In the genomic region with DNA sequence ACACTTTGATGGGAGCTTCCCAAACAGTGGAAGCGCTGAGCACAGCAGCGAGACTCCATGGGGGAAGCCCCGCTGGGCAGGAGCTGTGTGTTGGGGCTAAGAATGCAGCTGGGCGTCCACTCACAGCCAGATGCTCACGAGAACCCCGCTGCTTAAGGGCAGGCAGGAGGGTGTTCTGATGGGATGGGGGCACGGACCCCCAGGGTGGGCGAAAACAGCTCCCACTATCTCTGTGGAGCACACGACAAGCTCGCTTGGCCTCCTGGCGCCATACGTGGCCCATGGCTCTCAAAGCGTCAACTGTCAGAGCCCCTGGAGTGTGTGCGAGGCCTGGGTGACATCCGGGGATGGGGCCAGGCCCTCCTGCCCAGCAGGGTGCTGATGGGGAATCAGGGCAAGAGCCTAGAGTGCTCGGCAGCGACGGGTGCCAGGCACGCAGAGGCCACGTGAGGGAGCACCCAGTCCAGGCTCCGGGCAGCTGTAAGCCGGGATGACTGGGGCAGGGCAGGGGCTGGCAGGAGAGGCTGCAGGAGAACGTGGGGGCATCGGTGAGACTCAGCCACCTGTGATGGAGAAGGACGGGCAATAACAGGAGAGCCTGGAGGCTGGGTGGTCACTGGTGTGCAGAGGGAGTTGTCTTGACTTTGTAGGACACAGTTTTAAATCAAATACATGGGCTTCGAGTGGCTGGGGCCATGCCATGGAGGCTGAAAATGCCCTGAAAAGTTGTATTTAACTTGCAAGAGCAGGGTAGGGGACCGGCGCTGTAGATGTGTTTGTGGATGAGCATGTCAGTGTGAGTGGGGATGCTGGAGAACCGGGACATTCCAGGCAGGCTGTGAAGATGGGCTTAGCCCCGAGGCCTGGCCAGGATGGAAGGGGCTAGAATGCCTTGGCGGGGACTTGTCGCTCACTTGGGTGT, we compare ENCODE assay signal across 14 cellular contexts. TPM values are rescaled to one million over a fixed set of nuclear protein-coding genes. Genes with fewer than 3 reads are reported as not detected.
DNase-seq lines count a peak whose midpoint lies in the region; ATAC-seq, FAIRE-seq and TF ChIP-seq lines count a peak whose summit lies in the region.
"Had no signal": no experiment of that assay in that cellular context is flagged by ENCODE, and none has a peak within 500 bp of the region (broad histone marks: within the 10 kb centered on the region; RNA-seq: fewer than 3 reads in every experiment).

No MANE protein-coding gene starts in this region.

- H3K4me3 Mint-ChIP-seq in activated CD4-positive, alpha-beta T cell treated with anti-CD3 and anti-CD28 coated beads, Interleukin-2, amount 10 ng/mL, durations not matched to agents 24 days and 14 days = no peak overlapping the region
- H3K4me3 Mint-ChIP-seq in central memory CD8-positive, alpha-beta T cell = no peak overlapping the region
- H3K4me3 Mint-ChIP-seq: brain had no signal

- peaks cover 32 to 56% of the 10 kb centered on the region in 2 donors for H3K4me1 ChIP-seq in gastrocnemius medialis
- H3K4me1 ChIP-seq: tibial nerve had no signal

- H3K9me3 ChIP-seq in gastrocnemius medialis = no peaks in the 10 kb centered on the region
- H3K9me3 ChIP-seq: tibial nerve had no signal

- H3K9me3 Mint-ChIP-seq in activated CD4-positive, alpha-beta T cell treated with anti-CD3 and anti-CD28 coated beads, Interleukin-2, amount 10 ng/mL, durations not matched to agents 24 days and 14 days = no peaks in the 10 kb centered on the region
- no peaks in the 10 kb centered on the region for H3K9me3 Mint-ChIP-seq in central memory CD8-positive, alpha-beta T cell
- H3K9me3 Mint-ChIP-seq: brain had no signal

- H3K36me3 ChIP-seq in gastrocnemius medialis = peaks cover 0 to 33% of the 10 kb centered on the region in 2 donors

- peaks cover 17% of the 10 kb centered on the region for H3K36me3 Mint-ChIP-seq in activated CD4-positive, alpha-beta T cell treated with anti-CD3 and anti-CD28 coated beads, Interleukin-2, amount 10 ng/mL, durations not matched to agents 24 days and 14 days (ENCODE audit: low read depth)
- H3K36me3 Mint-ChIP-seq in central memory CD8-positive, alpha-beta T cell (ENCODE audit: insufficient read depth) = peaks cover 26% of the 10 kb centered on the region

- intact Hi-C loops in activated CD4-positive, alpha-beta T cell treated with anti-CD3 and anti-CD28 coated beads, Interleukin-2, amount 10 ng/mL, durations not matched to agents 24 days and 14 days (cut with micrococcal nuclease) = no loop called here
- intact Hi-C loops in gastrocnemius medialis (cut with DNase I; ENCODE audit: low total_unique reads) = loop anchor here (1.0 kb wide), 1 partner anchor 124 kb away; no protein-coding TSS in a partner anchor

- in situ Hi-C loops in gastrocnemius medialis (cut with MboI; ENCODE audit: low sequenced_read_pairs in 4 of 4) = loop anchor here in 3 of 4 donors (25.0 kb wide), 3 partner anchors 88 to 288 kb away; a partner anchor contains a TSS

- no peaks in the 10 kb centered on the region for H3K4me1 Mint-ChIP-seq in activated CD4-positive, alpha-beta T cell treated with anti-CD3 and anti-CD28 coated beads, Interleukin-2, amount 10 ng/mL, durations not matched to agents 24 days and 14 days
- H3K4me1 Mint-ChIP-seq in central memory CD8-positive, alpha-beta T cell = peaks cover 7% of the 10 kb centered on the region
- H3K4me1 Mint-ChIP-seq: brain had no signal

- no peak for ATAC-seq in central memory CD8-positive, alpha-beta T cell (replicated peaks; ENCODE audit: extremely low read depth, poor library complexity, severe bottlenecking)
- ATAC-seq in left lobe of liver = no peak
- no peak for ATAC-seq in gastrocnemius medialis
- ATAC-seq in HG03280 (IDR thresholded peaks at IDR 0.05; ENCODE audit: unreplicated experiment) = no peak
- no peak for ATAC-seq in GM18517 (IDR thresholded peaks at IDR 0.05; ENCODE audit: unreplicated experiment)

- TF ChIP-seq POLR2A in gastrocnemius medialis (IDR thresholded peaks at IDR 0.05) = no peak

- peak overlapping the region; percentile 4 for H3K27ac Mint-ChIP-seq in activated CD4-positive, alpha-beta T cell treated with anti-CD3 and anti-CD28 coated beads, Interleukin-2, amount 10 ng/mL, durations not matched to agents 24 days and 14 days
- peak overlapping the region; percentile 58 for H3K27ac Mint-ChIP-seq in central memory CD8-positive, alpha-beta T cell (ENCODE audit: low read depth)

- no peak for FAIRE-seq in D721Med (lab: Jason Lieb, UNC)

- peak overlapping the region in 2 of 4 donors; percentile 5 to 23 for H3K4me3 ChIP-seq in gastrocnemius medialis
- H3K4me3 ChIP-seq: tibial nerve had no signal

- H3K27me3 Mint-ChIP-seq in activated CD4-positive, alpha-beta T cell treated with anti-CD3 and anti-CD28 coated beads, Interleukin-2, amount 10 ng/mL, durations not matched to agents 24 days and 14 days = no peaks in the 10 kb centered on the region
- H3K27me3 Mint-ChIP-seq in central memory CD8-positive, alpha-beta T cell = no peaks in the 10 kb centered on the region
- H3K27me3 Mint-ChIP-seq: brain had no signal

- no peak for DNase-seq in activated CD4-positive, alpha-beta T cell treated with anti-CD3 and anti-CD28 coated beads, Interleukin-2, amount 10 ng/mL, durations not matched to agents 24 days and 14 days
- no peak for DNase-seq in activated CD4-positive, alpha-beta T cell treated with anti-CD3 and anti-CD28 coated beads, Interleukin-2, amount 50 U/mL, for 1 hour
- no peak for DNase-seq in central memory CD8-positive, alpha-beta T cell (ENCODE audit: low spot score in 2 of 2)
- DNase-seq in left lobe of liver (ENCODE audit: low spot score) (peak; percentile 38), gastrocnemius medialis (peak in 1 of 2 donors; percentile 48), D721Med (ENCODE audit: insufficient read length, low spot score) (no peak)
- DNase-seq: mesendoderm, NCI-H1694, NCI-H69, T1000 had no signal

- H3K27ac ChIP-seq in gastrocnemius medialis = peak overlapping the region in 3 of 4 donors; percentile 81 to 89 (median 89)
- H3K27ac ChIP-seq: tibial nerve had no signal

- no peaks in the 10 kb centered on the region for H3K27me3 ChIP-seq in gastrocnemius medialis
- H3K27me3 ChIP-seq: tibial nerve had no signal

- TF ChIP-seq CTCF in gastrocnemius medialis (IDR thresholded peaks at IDR 0.05 in 4 of 5, conservative IDR thresholded peaks at IDR 0.05 in 1 of 5) (no peak), D721Med (IDR thresholded peaks at IDR 0.05; ENCODE audit: insufficient read depth, missing control alignments) (no peak)

RNA-seq across cellular contexts. Expression of a gene that starts 27.3 kb away (rescaled TPM):
- total RNA-seq in activated CD4-positive, alpha-beta T cell treated with anti-CD3 and anti-CD28 coated beads, Interleukin-2, amount 10 ng/mL, durations not matched to agents 24 days and 14 days = 36.0 and 36.6 TPM in 2 replicates
- total RNA-seq in left lobe of liver (10.3 TPM), gastrocnemius medialis (10 to 100 TPM; 13.6 to 50.7 (median 27.0) TPM)
